In genomic region chr3:156812521-156813335, GRCh38 we compare ENCODE assay signal across 9 cellular contexts. TPM values are rescaled to one million over a fixed set of nuclear protein-coding genes. Genes with fewer than 3 reads are reported as not detected.
DNase-seq lines count a peak whose midpoint lies in the region; TF ChIP-seq lines count a peak whose summit lies in the region.
"Had no signal": no experiment of that assay in that cellular context is flagged by ENCODE, and none has a peak within 500 bp of the region (broad histone marks: within the 10 kb centered on the region; RNA-seq: fewer than 3 reads in every experiment).

No MANE protein-coding gene starts in this region.

- no peaks in the 10 kb centered on the region for H3K9me3 ChIP-seq in prostate gland

- no peaks in the 10 kb centered on the region for H3K36me3 ChIP-seq in prostate gland

- H3K4me1 ChIP-seq in prostate gland (replicated peaks): peaks cover 3% of the 10 kb centered on the region

- DNase-seq in AG20443 (ENCODE audit: low spot score): peak; percentile 38
- peak; percentile 20 for DNase-seq in HEK293T (ENCODE audit: extremely low spot score)
- DNase-seq in RWPE1 (ENCODE audit: low spot score): peak; percentile 77
- DNase-seq in fibroblast of peridontal ligament (ENCODE audit: extremely low read depth): peak; percentile 46
- no peak for DNase-seq in dedifferentiated amniotic fluid mesenchymal stem cell (ENCODE audit: extremely low spot score)
- DNase-seq in cerebellar cortex (ENCODE audit: low spot score): no peak
- DNase-seq in prostate gland (ENCODE audit: low spot score): no peak
- DNase-seq in activated CD4-positive, alpha-beta T cell treated with anti-CD3 and anti-CD28 coated beads for 1 hour: no peak

- TF ChIP-seq CTCF in RWPE1 (conservative IDR thresholded peaks at IDR 0.05; ENCODE audit: low read depth) (no peak), prostate gland (IDR thresholded peaks at IDR 0.05) (no peak)

- WGBS in prostate gland: 84% methylated on average over 6 of the region's 6 CpGs

- TF ChIP-seq POLR2A in prostate gland (IDR thresholded peaks at IDR 0.05): no peak

- H3K27ac ChIP-seq in RWPE1 (peak overlapping the region; percentile 85), prostate gland (no peak overlapping the region)
- H3K27ac ChIP-seq: SK-N-MC had no signal

- no peak overlapping the region for H3K4me3 ChIP-seq in prostate gland
- H3K4me3 ChIP-seq: SK-N-MC had no signal

- intact Hi-C loops in prostate gland (cut with DNase I): loop anchor here (10.0 kb wide), 1 partner anchor 278 kb away; no protein-coding TSS in a partner anchor

- H3K27me3 ChIP-seq in prostate gland (replicated peaks; ENCODE audit: insufficient read depth): no peaks in the 10 kb centered on the region

- POLR2A ChIA-PET in HEK293T (lab: Yijun Ruan, JAX): no interaction called here
- POLR2A ChIA-PET in RWPE1 (lab: Yijun Ruan, JAX; ENCODE audit: low non-redundant PET): no interaction called here

- CTCF ChIA-PET in HEK293T (lab: Yijun Ruan, JAX) (interaction anchor here (1.1 kb wide), 1 partner anchor 50 kb away, joined by 3 read pairs; no protein-coding TSS in a partner anchor), RWPE1 (lab: Yijun Ruan, JAX) (no interaction called here)

TF ChIP-seq in HEK293T, 16 proteins besides CTCF, POLR2A, EP300 and RAD21:
- TF ChIP-seq ARNT (IDR thresholded peaks at IDR 0.05) (no peak), FOXM1 (IDR thresholded peaks at IDR 0.05; ENCODE audit: borderline replicate concordance) (no peak), BHLHE40 (IDR thresholded peaks at IDR 0.05; ENCODE audit: borderline replicate concordance) (no peak), ELF4 (IDR thresholded peaks at IDR 0.05) (no peak), SUZ12 (IDR thresholded peaks at IDR 0.05) (no peak), ZNF384 (IDR thresholded peaks at IDR 0.05) (no peak), HDGF (IDR thresholded peaks at IDR 0.05; ENCODE audit: borderline replicate concordance) (no peak), FOXK2 (IDR thresholded peaks at IDR 0.05) (no peak), PKNOX1 (IDR thresholded peaks at IDR 0.05) (no peak), NFRKB (IDR thresholded peaks at IDR 0.05) (no peak), L3MBTL2 (conservative IDR thresholded peaks at IDR 0.05) (no peak), CTBP1 (IDR thresholded peaks at IDR 0.05; ENCODE audit: borderline replicate concordance) (no peak), LEF1 (IDR thresholded peaks at IDR 0.05; ENCODE audit: borderline replicate concordance) (no peak), SP1 (IDR thresholded peaks at IDR 0.05) (no peak), FOXA1 (IDR thresholded peaks at IDR 0.05) (no peak), TARDBP (IDR thresholded peaks at IDR 0.05) (no peak)

RNA-seq across cellular contexts. Expression of gene LEKR1, which starts 13.4 kb away (rescaled TPM):
- 1 to 10 TPM; 2.2 to 4.4 TPM for total RNA-seq in prostate gland

Comparison
In these comparisons a context has a peak if more than half of its experiments do, and no peak if none do; other contexts are left out.
1. DNase-seq: peak in AG20443 (single experiment), HEK293T (single experiment), RWPE1 (single experiment) and fibroblast of peridontal ligament (single experiment); none in dedifferentiated amniotic fluid mesenchymal stem cell (single experiment), cerebellar cortex (single experiment), prostate gland (single experiment) and activated CD4-positive, alpha-beta T cell treated with anti-CD3 and anti-CD28 coated beads for 1 hour (single experiment).